Comparison of ENCODE assay signal across 8 cellular contexts in the genomic region with DNA sequence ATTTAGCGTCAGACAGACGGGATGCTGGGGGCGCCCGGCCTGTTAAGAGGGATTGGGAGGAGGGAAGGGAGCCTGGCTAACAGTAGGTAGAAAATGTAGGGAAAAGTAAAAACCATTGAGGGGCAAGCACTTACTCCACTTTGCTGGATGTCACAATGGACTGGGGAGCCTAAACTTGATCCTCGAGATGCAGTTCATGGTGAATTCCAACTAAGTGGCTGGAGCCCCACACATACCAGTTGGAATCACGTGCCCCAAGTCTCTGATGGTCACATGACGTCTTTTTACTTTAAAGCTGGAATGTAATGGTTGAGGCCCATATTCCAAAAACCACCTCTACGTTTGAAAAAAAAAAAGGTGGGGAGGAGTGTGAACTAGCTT. TPM values are rescaled to one million over a fixed set of nuclear protein-coding genes. Genes with fewer than 3 reads are reported as not detected.
DNase-seq lines count a peak whose midpoint lies in the region; ATAC-seq, FAIRE-seq and TF ChIP-seq lines count a peak whose summit lies in the region.

No MANE protein-coding gene starts in this region.

- H3K36me3 ChIP-seq in endothelial cell of umbilical vein (ENCODE audit: control insufficient read depth in 2 of 2, extremely low read depth in 1 of 2, insufficient read depth in 2 of 2, low read length in 2 of 2) = no peaks in the 10 kb centered on the region
- no peaks in the 10 kb centered on the region for H3K36me3 ChIP-seq in naive thymus-derived CD4-positive, alpha-beta T cell (ENCODE audit: control insufficient read depth in 2 of 3, insufficient read depth in 3 of 3, low read length in 3 of 3)

- dilution Hi-C loops in endothelial cell of umbilical vein (cut with MboI; ENCODE audit: extremely low pct_ligation_motif_present, low sequenced_read_pairs) = no loop called here

- peak overlapping the region; percentile 75 for H3K4me3 ChIP-seq in AG04449 (ENCODE audit: low read depth, low read length)
- H3K4me3 ChIP-seq in LNCaP clone FGC (ENCODE audit: low read depth, low read length) = peak overlapping the region; percentile 61
- H3K4me3 ChIP-seq in endothelial cell of umbilical vein (replicated peaks in 1 of 3; ENCODE audit: insufficient read depth in 1 of 3, low read depth in 1 of 3, low read length in 3 of 3) = peak overlapping the region; percentile 60 to 89 (median 77)
- no peak overlapping the region for H3K4me3 ChIP-seq in naive thymus-derived CD4-positive, alpha-beta T cell (ENCODE audit: low read length)

- no peaks in the 10 kb centered on the region for H3K9me1 ChIP-seq in endothelial cell of umbilical vein (replicated peaks; ENCODE audit: control insufficient read depth, extremely low read depth, insufficient read depth, low read length)

- H3K79me2 ChIP-seq in endothelial cell of umbilical vein (ENCODE audit: control insufficient read depth, insufficient read depth, low read length) = peaks cover 60% of the 10 kb centered on the region

- TF ChIP-seq POLR2A in endothelial cell of umbilical vein (IDR thresholded peaks at IDR 0.05; ENCODE audit: low read depth, low read length) = no peak

- peaks cover 6% of the 10 kb centered on the region for H3K36me3 Mint-ChIP-seq in mesothelial cell of epicardium
- no peaks in the 10 kb centered on the region for H3K36me3 Mint-ChIP-seq in naive thymus-derived CD4-positive, alpha-beta T cell

- no peaks in the 10 kb centered on the region for H3K27me3 Mint-ChIP-seq in mesothelial cell of epicardium (ENCODE audit: low read depth)
- H3K27me3 Mint-ChIP-seq in naive thymus-derived CD4-positive, alpha-beta T cell = peaks cover 9 to 34% (median 16%) of the 10 kb centered on the region in 5 donors

- peak; percentile 91 for FAIRE-seq in endothelial cell of umbilical vein (lab: Jason Lieb, UNC)

- peak overlapping the region; percentile 96 for H3K9ac ChIP-seq in endothelial cell of umbilical vein (replicated peaks; ENCODE audit: extremely low read depth, insufficient read depth, low read length)

- H3K9me3 Mint-ChIP-seq in mesothelial cell of epicardium = no peaks in the 10 kb centered on the region
- H3K9me3 Mint-ChIP-seq in naive thymus-derived CD4-positive, alpha-beta T cell = peaks cover 0 to 1% (median 0%) of the 10 kb centered on the region in 11 donors

- CTCF ChIA-PET in AG04449 (lab: Yijun Ruan, JAX) = interaction anchor here (0.9 to 3.2 kb wide), 5 partner anchors 10 to 232 kb away, joined by 3 to 12 read pairs (median 5); no protein-coding TSS in a partner anchor
- CTCF ChIA-PET in endothelial cell of umbilical vein (lab: Charles Lee) = interaction anchor here (0.6 to 3.8 kb wide), 8 partner anchors 15 to 232 kb away, joined by 3 to 23 read pairs (median 4); no protein-coding TSS in a partner anchor
- CTCF ChIA-PET in naive thymus-derived CD4-positive, alpha-beta T cell (lab: Charles Lee) = no interaction called here

- BruUV-seq in endothelial cell of umbilical vein (replicated peaks; lab: Mats Ljungman, UMichigan) = no TSS peak

- H3K27me3 ChIP-seq in endothelial cell of umbilical vein (ENCODE audit: control insufficient read depth in 2 of 2, insufficient read depth in 2 of 2, low read length in 2 of 2) = no peaks in the 10 kb centered on the region
- H3K27me3 ChIP-seq in naive thymus-derived CD4-positive, alpha-beta T cell (ENCODE audit: control insufficient read depth in 2 of 2, insufficient read depth in 2 of 2, low read length in 2 of 2) = peaks cover 0 to 4% of the 10 kb centered on the region in 2 donors

- H3K4me1 ChIP-seq in endothelial cell of umbilical vein (ENCODE audit: control insufficient read depth, extremely low read depth, insufficient read depth, low read length) = peaks cover 38% of the 10 kb centered on the region
- H3K4me1 ChIP-seq in naive thymus-derived CD4-positive, alpha-beta T cell (ENCODE audit: control insufficient read depth in 2 of 2, insufficient read depth in 2 of 2, low read length in 2 of 2) = no peaks in the 10 kb centered on the region

- POLR2A ChIA-PET in AG04449 (lab: Yijun Ruan, JAX) = interaction anchor here (0.7 to 1.1 kb wide), 3 partner anchors 18 to 156 kb away, joined by 3 read pairs; no protein-coding TSS in a partner anchor
- POLR2A ChIA-PET in endothelial cell of umbilical vein (lab: Charles Lee) = interaction anchor here (0.9 to 1.7 kb wide), 3 partner anchors 31 to 235 kb away, joined by 4 to 5 read pairs (median 4); no protein-coding TSS in a partner anchor
- POLR2A ChIA-PET in naive thymus-derived CD4-positive, alpha-beta T cell (lab: Charles Lee) = no interaction called here

- DNase-seq in AG04449 (ENCODE audit: low read depth, low spot score) = no peak
- no peak for DNase-seq in LNCaP clone FGC (ENCODE audit: low read depth)
- DNase-seq in endothelial cell of umbilical vein (ENCODE audit: low read depth, low spot score) = peak; percentile 56
- no peak for DNase-seq in mesothelial cell of epicardium (ENCODE audit: low spot score in 2 of 2, unreplicated experiment in 2 of 2)
- DNase-seq in naive thymus-derived CD4-positive, alpha-beta T cell = no peak
- DNase-seq in SIG-M5 treated with dmso at 0.1 percent for 504 hours (lab: John Stamatoyannopoulos, UW; ENCODE audit: unreplicated experiment) = no peak

- intact Hi-C loops in endothelial cell of umbilical vein (cut with micrococcal nuclease) = loop anchor here (1.0 to 5.0 kb wide), 4 partner anchors 53 to 232 kb away; no protein-coding TSS in a partner anchor
- intact Hi-C loops in naive thymus-derived CD4-positive, alpha-beta T cell (cut with micrococcal nuclease) = no loop called here

- H3K4me1 Mint-ChIP-seq in mesothelial cell of epicardium = peaks cover 56% of the 10 kb centered on the region
- peaks cover 0 to 6% (median 0%) of the 10 kb centered on the region in 7 donors for H3K4me1 Mint-ChIP-seq in naive thymus-derived CD4-positive, alpha-beta T cell

- H3K27ac ChIP-seq in endothelial cell of umbilical vein (ENCODE audit: insufficient read depth, low read depth, low read length) = peak overlapping the region; percentile 94
- no peak overlapping the region for H3K27ac ChIP-seq in naive thymus-derived CD4-positive, alpha-beta T cell (ENCODE audit: low read depth, low read length)

- ATAC-seq in naive thymus-derived CD4-positive, alpha-beta T cell = no peak
- ATAC-seq in GM19452 (IDR thresholded peaks at IDR 0.05; ENCODE audit: unreplicated experiment) (no peak), HG02763 (IDR thresholded peaks at IDR 0.05; ENCODE audit: unreplicated experiment) (no peak)

- no peak overlapping the region for H2AFZ ChIP-seq in endothelial cell of umbilical vein (ENCODE audit: low read depth, low read length)

- H3K4me3 Mint-ChIP-seq in mesothelial cell of epicardium = peak overlapping the region; percentile 99
- H3K4me3 Mint-ChIP-seq in naive thymus-derived CD4-positive, alpha-beta T cell = peak overlapping the region in 3 of 10 donors; percentile 42 to 78 (median 58)

- peak overlapping the region; percentile 100 for H3K27ac Mint-ChIP-seq in mesothelial cell of epicardium
- H3K27ac Mint-ChIP-seq in naive thymus-derived CD4-positive, alpha-beta T cell = no peak overlapping the region

- H3K9me3 ChIP-seq in endothelial cell of umbilical vein (replicated peaks; ENCODE audit: control insufficient read depth, insufficient read depth, low read length) = no peaks in the 10 kb centered on the region
- H3K9me3 ChIP-seq in naive thymus-derived CD4-positive, alpha-beta T cell (ENCODE audit: control insufficient read depth in 2 of 3, low read length in 3 of 3) = no peaks in the 10 kb centered on the region

- H3K4me2 ChIP-seq in endothelial cell of umbilical vein (ENCODE audit: insufficient read depth, low read length) = peak overlapping the region; percentile 87

- TF ChIP-seq CTCF in AG04449 (IDR thresholded peaks at IDR 0.05; ENCODE audit: insufficient read depth, low read length, missing control alignments) (no peak), LNCaP clone FGC (IDR thresholded peaks at IDR 0.05; ENCODE audit: control insufficient read depth, extremely low read depth, insufficient read depth) (no peak), endothelial cell of umbilical vein (IDR thresholded peaks at IDR 0.05; ENCODE audit: extremely low read depth in 1 of 2, insufficient read depth in 1 of 2, low read depth in 1 of 2, low read length in 2 of 2) (no peak), mesothelial cell of epicardium (IDR thresholded peaks at IDR 0.05; ENCODE audit: unreplicated experiment) (no peak)

- no peaks in the 10 kb centered on the region for H4K20me1 ChIP-seq in endothelial cell of umbilical vein (replicated peaks; ENCODE audit: control insufficient read depth, extremely low read depth, insufficient read depth, low read length)

TF ChIP-seq in endothelial cell of umbilical vein, 7 proteins besides CTCF, POLR2A, EP300 and RAD21:
- TF ChIP-seq GATA2 (IDR thresholded peaks at IDR 0.05; ENCODE audit: insufficient read depth, insufficient read length, low read depth, low read length) = no peak
- TF ChIP-seq, protein P1, sequence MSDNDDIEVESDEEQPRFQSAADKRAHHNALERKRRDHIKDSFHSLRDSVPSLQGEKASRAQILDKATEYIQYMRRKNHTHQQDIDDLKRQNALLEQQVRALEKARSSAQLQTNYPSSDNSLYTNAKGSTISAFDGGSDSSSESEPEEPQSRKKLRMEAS (IDR thresholded peaks at IDR 0.05; ENCODE audit: insufficient read depth, insufficient read length) = peak; percentile 69
- TF ChIP-seq MYC (IDR thresholded peaks at IDR 0.05; ENCODE audit: low read depth, low read length) = no peak

RNA-seq across cellular contexts. Expression of gene PLS3, which starts 1.5 kb away (rescaled TPM):
- total RNA-seq in endothelial cell of umbilical vein (305 and 329 TPM in 2 replicates), mesothelial cell of epicardium (417 to 443 TPM (median 428 TPM) in 3 replicates)
- polyA plus RNA-seq in endothelial cell of umbilical vein = 85.0 and 120 TPM in 2 replicates
- polyA plus RNA-seq in endothelial cell of umbilical vein (2011; cell fraction: cytosol; rRNA removed) = 172 and 187 TPM in 2 replicates
- 156 and 211 TPM in 2 replicates for polyA plus RNA-seq in endothelial cell of umbilical vein (2011; cell fraction: nucleus; rRNA removed)
- 277 and 383 TPM in 2 replicates for polyA plus RNA-seq in endothelial cell of umbilical vein (2012)
- 147 and 150 TPM in 2 replicates for polyA minus RNA-seq in endothelial cell of umbilical vein
- polyA minus RNA-seq in endothelial cell of umbilical vein (2011; cell fraction: cytosol; rRNA and poly(A)+ RNA removed) = 63.9 TPM
- polyA minus RNA-seq in endothelial cell of umbilical vein (2011; cell fraction: nucleus; rRNA and poly(A)+ RNA removed) = 76.7 and 125 TPM in 2 replicates
- 1 to 10 TPM in 1 of 5 experiments, under 1 TPM in 2, not detected in 2; 0.16 to 2.4 (median 0.27) TPM for total RNA-seq in naive thymus-derived CD4-positive, alpha-beta T cell
- not detected for polyA plus RNA-seq in naive thymus-derived CD4-positive, alpha-beta T cell

Comparison
In these comparisons a context has a peak if more than half of its experiments do, and no peak if none do; other contexts are left out.
1. RNA of gene PLS3, which starts 1.5 kb away (total RNA-seq): 417 to 443 TPM in mesothelial cell of epicardium and 305 to 329 TPM in endothelial cell of umbilical vein; 0.16 to 2.4 TPM in naive thymus-derived CD4-positive, alpha-beta T cell; every median in the first group is over 10 times any median in the second.